Comparison of ENCODE assay signal across 8 cellular contexts in the genomic region with DNA sequence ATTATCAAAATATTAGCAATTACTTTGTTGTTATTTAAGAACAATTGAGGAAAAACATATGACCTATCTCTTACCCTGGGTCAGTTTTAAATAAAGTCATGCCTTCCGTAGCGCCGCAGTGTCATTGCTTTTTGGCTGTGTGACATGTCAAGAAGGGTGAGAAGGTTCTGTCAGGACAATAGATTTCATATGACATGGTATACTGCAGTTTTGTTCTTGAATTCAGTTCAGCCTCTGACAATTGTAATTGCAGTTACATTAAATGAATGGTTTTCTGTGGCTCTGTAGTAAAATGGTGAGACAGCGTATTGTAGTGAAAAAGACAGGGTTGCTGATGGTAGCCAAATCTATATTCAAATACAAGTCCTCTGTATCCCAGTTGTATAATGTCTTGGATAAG.
"Had no signal": no experiment of that assay in that cellular context is flagged by ENCODE, and none has a peak within 500 bp of the region (broad histone marks: within the 10 kb centered on the region; RNA-seq: fewer than 3 reads in every experiment).

No MANE protein-coding gene starts in this region.

- FAIRE-seq: HTR-8/SVneo, K562 had no signal

- H3K27ac Mint-ChIP-seq: IgD-negative memory B cell had no signal

- H3K4me1 Mint-ChIP-seq: IgD-negative memory B cell had no signal

- H3K27me3 Mint-ChIP-seq: IgD-negative memory B cell had no signal

- H3K27ac ChIP-seq: HL-60, KMS-11 had no signal

- H3K36me3 Mint-ChIP-seq: IgD-negative memory B cell had no signal

- H3K4me3 Mint-ChIP-seq: IgD-negative memory B cell had no signal

- DNase-seq: IMR-90, KBM-7, KG1 had no signal

- H3K9ac ChIP-seq: KMS-11 had no signal

- H3K4me2 ChIP-seq: KMS-11 had no signal

- H3K4me3 ChIP-seq: K562 had no signal

- ATAC-seq: K562 had no signal
